Comparison of ENCODE assay signal across 12 cellular contexts in genomic region chr4:147734496-147734895, GRCh38. TPM values are rescaled to one million over a fixed set of nuclear protein-coding genes. Genes with fewer than 3 reads are reported as not detected.
DNase-seq lines count a peak whose midpoint lies in the region; ATAC-seq and TF ChIP-seq lines count a peak whose summit lies in the region.
"Had no signal": no experiment of that assay in that cellular context is flagged by ENCODE, and none has a peak within 500 bp of the region (broad histone marks: within the 10 kb centered on the region; RNA-seq: fewer than 3 reads in every experiment).

No MANE protein-coding gene starts in this region.

- peaks cover 15% of the 10 kb centered on the region for H3K27me3 ChIP-seq in Loucy (ENCODE audit: insufficient read depth, low read length, poor library complexity, severe bottlenecking)
- no peaks in the 10 kb centered on the region for H3K27me3 ChIP-seq in esophagus muscularis mucosa

- ATAC-seq in GM21515 (IDR thresholded peaks at IDR 0.05; ENCODE audit: unreplicated experiment) (no peak), HG03342 (IDR thresholded peaks at IDR 0.05; ENCODE audit: unreplicated experiment) (no peak)
- ATAC-seq: Panc1 had no signal

- TF ChIP-seq EP300 in esophagus muscularis mucosa (IDR thresholded peaks at IDR 0.05) = no peak

- 53% methylated on average over 3 of the region's 3 CpGs for WGBS in esophagus muscularis mucosa

- intact Hi-C loops in esophagus muscularis mucosa (cut with DNase I) = loop anchor here (5.0 to 10.0 kb wide), 2 partner anchors 80 to 128 kb away; no protein-coding TSS in a partner anchor

- H3K4me3 ChIP-seq in Loucy (ENCODE audit: low read length, poor library complexity, severe bottlenecking) = peak overlapping the region; percentile 87
- peak overlapping the region; percentile 79 to 98 (median 90) for H3K4me3 ChIP-seq in esophagus muscularis mucosa
- peak overlapping the region; percentile 5 for H3K4me3 ChIP-seq in retinal pigment epithelial cell (ENCODE audit: low read length)

- H3K4me1 ChIP-seq in Loucy (ENCODE audit: insufficient read depth, low read length, poor library complexity, severe bottlenecking) (peaks cover 55% of the 10 kb centered on the region), esophagus muscularis mucosa (peaks cover 25 to 58% (median 56%) of the 10 kb centered on the region in 4 donors)

- TF ChIP-seq CTCF in Loucy (conservative IDR thresholded peaks at IDR 0.05; ENCODE audit: low read length) (no peak), esophagus muscularis mucosa (IDR thresholded peaks at IDR 0.05) (no peak), retinal pigment epithelial cell (conservative IDR thresholded peaks at IDR 0.05; ENCODE audit: low read depth, low read length) (no peak)

- no peaks in the 10 kb centered on the region for H3F3A ChIP-seq in Loucy (ENCODE audit: low read depth)

- peaks cover 26% of the 10 kb centered on the region for H4K20me1 ChIP-seq in Loucy (ENCODE audit: insufficient read depth, low read length, poor library complexity, severe bottlenecking)

- DNase-seq in CD1c-positive myeloid dendritic cell (ENCODE audit: extremely low spot score) (peak; percentile 52), esophagus muscularis mucosa (ENCODE audit: extremely low spot score) (no peak), retinal pigment epithelial cell (ENCODE audit: low read depth) (no peak), KBM-7 (no peak)
- DNase-seq in central memory CD4-positive, alpha-beta T cell = no peak
- DNase-seq: activated B cell treated with CpG ODN at 0.5 μM for 24 hours; activated effector memory CD4-positive, alpha-beta T cell treated with anti-CD3 and anti-CD28 coated beads, Interleukin-2, amount 50 U/mL, for 16 hours; COR-L47 had no signal

- peak overlapping the region; percentile 93 to 98 (median 96) for H3K27ac ChIP-seq in esophagus muscularis mucosa (replicated peaks in 1 of 4)

- no peaks in the 10 kb centered on the region for H3K9me2 ChIP-seq in Loucy (replicated peaks; ENCODE audit: low read depth, low read length)

- in situ Hi-C loops in KBM-7 (cut with MboI; ENCODE audit: low pct_unique_long_range_greater_than_20kb, low sequenced_read_pairs) = no loop called here

- no peak overlapping the region for H2AFZ ChIP-seq in Loucy (ENCODE audit: low read length)

- peak overlapping the region; percentile 84 for H3K9ac ChIP-seq in Loucy (ENCODE audit: low read depth, low read length, poor library complexity, severe bottlenecking)

- peak overlapping the region; percentile 87 for H3K4me2 ChIP-seq in Loucy (ENCODE audit: low read depth, low read length, poor library complexity, severe bottlenecking)

- peaks cover 72% of the 10 kb centered on the region for H3K79me2 ChIP-seq in Loucy (ENCODE audit: insufficient read depth, low read length)

- no peak for TF ChIP-seq POLR2A in esophagus muscularis mucosa (IDR thresholded peaks at IDR 0.05; ENCODE audit: low read depth)

- H3K36me3 ChIP-seq in Loucy (ENCODE audit: insufficient read depth, low read length) (no peaks in the 10 kb centered on the region), esophagus muscularis mucosa (no peaks in the 10 kb centered on the region)

- H3K9me3 ChIP-seq in Loucy (ENCODE audit: insufficient read depth, low read depth, low read length) = no peaks in the 10 kb centered on the region
- H3K9me3 ChIP-seq in esophagus muscularis mucosa = no peaks in the 10 kb centered on the region

RNA-seq across cellular contexts. Expression of gene ARHGAP10, which starts 2.6 kb away (rescaled TPM):
- total RNA-seq in esophagus muscularis mucosa = 100 to 1,000 TPM; 186 to 296 (median 192) TPM

RNA-seq across cellular contexts. Expression of gene PRMT9, which starts 50.5 kb away (rescaled TPM):
- total RNA-seq in esophagus muscularis mucosa = 1 to 10 TPM; 4.1 to 7.5 (median 6.4) TPM

Comparison
In these comparisons a context has a peak if more than half of its experiments do, and no peak if none do; other contexts are left out.
1. H3K4me3 ChIP-seq: peak in every context shown above with its lines; median percentile 90 in esophagus muscularis mucosa; 87 in Loucy; 5 in retinal pigment epithelial cell.